9 cellular contexts compared by ENCODE assay signal in genomic region chr17:17819561-17819995, GRCh38. TPM values are rescaled to one million over a fixed set of nuclear protein-coding genes. Genes with fewer than 3 reads are reported as not detected.
DNase-seq lines count a peak whose midpoint lies in the region; ATAC-seq and TF ChIP-seq lines count a peak whose summit lies in the region.
"Had no signal": no experiment of that assay in that cellular context is flagged by ENCODE, and none has a peak within 500 bp of the region (broad histone marks: within the 10 kb centered on the region; RNA-seq: fewer than 3 reads in every experiment).

No MANE protein-coding gene starts in this region.

- H3K4me1 Mint-ChIP-seq in activated T-helper 1 cell treated with anti-CD3 and anti-CD28 coated beads, Interleukin-12 subunit alpha, Interleukin-12 subunit beta, Interleukin-2, Interleukin-4 antibody, amounts not matched to agents 30 ng/mL and 10 ng/mL and 1 ng/mL, durations not matched to agents 14 hours and 24 hours and 36 hours (ENCODE audit: low read depth) = peaks cover 59% of the 10 kb centered on the region

- TF ChIP-seq CTCF in OCI-LY1 (IDR thresholded peaks at IDR 0.05; ENCODE audit: low read length) = no peak

- H3K27ac ChIP-seq in OCI-LY1 (ENCODE audit: low read depth, low read length, poor library complexity, severe bottlenecking) = peak overlapping the region; percentile 65
- H3K27ac ChIP-seq: thoracic aorta had no signal

- no peaks in the 10 kb centered on the region for H3K27me3 ChIP-seq in OCI-LY1 (ENCODE audit: insufficient read depth, low read length)

- peaks cover 5% of the 10 kb centered on the region; the same call in 1 of the 2 replicates for H3K79me2 ChIP-seq in OCI-LY1 (ENCODE audit: insufficient read depth, low read length)

- peak overlapping the region; percentile 70 for H3K27ac Mint-ChIP-seq in activated T-helper 1 cell treated with anti-CD3 and anti-CD28 coated beads, Interleukin-12 subunit alpha, Interleukin-12 subunit beta, Interleukin-2, Interleukin-4 antibody, amounts not matched to agents 30 ng/mL and 10 ng/mL and 1 ng/mL, durations not matched to agents 14 hours and 24 hours and 36 hours

- H3K36me3 Mint-ChIP-seq in activated T-helper 1 cell treated with anti-CD3 and anti-CD28 coated beads, Interleukin-12 subunit alpha, Interleukin-12 subunit beta, Interleukin-2, Interleukin-4 antibody, amounts not matched to agents 30 ng/mL and 10 ng/mL and 1 ng/mL, durations not matched to agents 14 hours and 24 hours and 36 hours (ENCODE audit: low read depth) = peaks cover 37% of the 10 kb centered on the region

- H3K27me3 Mint-ChIP-seq in activated T-helper 1 cell treated with anti-CD3 and anti-CD28 coated beads, Interleukin-12 subunit alpha, Interleukin-12 subunit beta, Interleukin-2, Interleukin-4 antibody, amounts not matched to agents 30 ng/mL and 10 ng/mL and 1 ng/mL, durations not matched to agents 14 hours and 24 hours and 36 hours (ENCODE audit: insufficient read depth) = no peaks in the 10 kb centered on the region

- H3K4me3 ChIP-seq in OCI-LY1 (ENCODE audit: low read depth, low read length, poor library complexity, severe bottlenecking) = peak overlapping the region; percentile 79
- H3K4me3 ChIP-seq: thoracic aorta had no signal

- no peaks in the 10 kb centered on the region for H3K9me2 ChIP-seq in OCI-LY1 (ENCODE audit: low read depth, low read length)

- peak overlapping the region; percentile 95 for H3K4me2 ChIP-seq in OCI-LY1 (ENCODE audit: low read length)

- peak overlapping the region; percentile 77; the same call in 1 of the 2 replicates for H3K9ac ChIP-seq in OCI-LY1 (ENCODE audit: low read length)

- ATAC-seq in GM21526 (IDR thresholded peaks at IDR 0.05; ENCODE audit: low FRiP score, unreplicated experiment) = no peak

- DNase-seq in ELF-1 (ENCODE audit: low read depth, low spot score) (peak; percentile 69), H4 (ENCODE audit: low spot score) (peak; percentile 86), fibroblast of the conjunctiva (ENCODE audit: low read depth) (peak; percentile 75), smooth muscle cell of the brain vasculature (ENCODE audit: low read depth, low spot score) (peak; percentile 90), NCI-H510A treated with DMSO at 0.1 percent for 48 hours (lab: John Stamatoyannopoulos, UW) (no peak)
- peak; percentile 50 for DNase-seq in activated T-helper 1 cell treated with anti-CD3 and anti-CD28 coated beads, Interleukin-12 subunit alpha, Interleukin-12 subunit beta, Interleukin-2, Interleukin-4 antibody, amounts not matched to agents 30 ng/mL and 10 ng/mL and 1 ng/mL, durations not matched to agents 14 hours and 24 hours and 36 hours (ENCODE audit: low spot score)

- no peaks in the 10 kb centered on the region for H3K9me3 ChIP-seq in OCI-LY1 (ENCODE audit: low read length)
- H3K9me3 ChIP-seq: thoracic aorta had no signal

- H4K20me1 ChIP-seq in OCI-LY1 (ENCODE audit: insufficient read depth, low read length) = no peaks in the 10 kb centered on the region

- H3K36me3 ChIP-seq in OCI-LY1 (ENCODE audit: insufficient read depth, low read length) = peaks cover 56% of the 10 kb centered on the region

- no peaks in the 10 kb centered on the region for H3F3A ChIP-seq in OCI-LY1 (ENCODE audit: insufficient read depth, low read length)

- intact Hi-C loops in activated T-helper 1 cell treated with anti-CD3 and anti-CD28 coated beads, Interleukin-12 subunit alpha, Interleukin-12 subunit beta, Interleukin-2, Interleukin-4 antibody, amounts not matched to agents 30 ng/mL and 10 ng/mL and 1 ng/mL, durations not matched to agents 14 hours and 24 hours and 36 hours (cut with micrococcal nuclease) = loop anchor here (1.0 to 2.0 kb wide), 3 partner anchors 27 to 136 kb away; no protein-coding TSS in a partner anchor

- no peaks in the 10 kb centered on the region for H3K9me3 Mint-ChIP-seq in activated T-helper 1 cell treated with anti-CD3 and anti-CD28 coated beads, Interleukin-12 subunit alpha, Interleukin-12 subunit beta, Interleukin-2, Interleukin-4 antibody, amounts not matched to agents 30 ng/mL and 10 ng/mL and 1 ng/mL, durations not matched to agents 14 hours and 24 hours and 36 hours

- no peak overlapping the region for H2AFZ ChIP-seq in OCI-LY1 (ENCODE audit: low read length)

- peak overlapping the region; percentile 80 for H3K4me3 Mint-ChIP-seq in activated T-helper 1 cell treated with anti-CD3 and anti-CD28 coated beads, Interleukin-12 subunit alpha, Interleukin-12 subunit beta, Interleukin-2, Interleukin-4 antibody, amounts not matched to agents 30 ng/mL and 10 ng/mL and 1 ng/mL, durations not matched to agents 14 hours and 24 hours and 36 hours

- H3K4me1 ChIP-seq in OCI-LY1 (ENCODE audit: insufficient read depth, low read length, severe bottlenecking) = peaks cover 51% of the 10 kb centered on the region

RNA-seq across cellular contexts. Expression of gene SREBF1, which starts 17.2 kb away (rescaled TPM):
- 63.9 and 65.8 TPM in 2 replicates for total RNA-seq in H4 (2014; rRNA removed; shearing (Covaris generic))
- 167 and 172 TPM in 2 replicates for total RNA-seq in activated T-helper 1 cell treated with anti-CD3 and anti-CD28 coated beads, Interleukin-12 subunit alpha, Interleukin-12 subunit beta, Interleukin-2, Interleukin-4 antibody, amounts not matched to agents 30 ng/mL and 10 ng/mL and 1 ng/mL, durations not matched to agents 14 hours and 24 hours and 36 hours
